ENCODE assay signal across 34 cellular contexts in genomic region chr19:6683971-6684370, GRCh38. TPM values are rescaled to one million over a fixed set of nuclear protein-coding genes. Genes with fewer than 3 reads are reported as not detected.
"Had no signal": no experiment of that assay in that cellular context is flagged by ENCODE, and none has a peak within 500 bp of the region (broad histone marks: within the 10 kb centered on the region; RNA-seq: fewer than 3 reads in every experiment).

No MANE protein-coding gene starts in this region.

- H3K27ac Mint-ChIP-seq: activated naive CD4-positive, alpha-beta T cell treated with anti-CD3 and anti-CD28 coated beads for 36 hours; activated T-cell treated with anti-CD3 and anti-CD28 coated beads, Interleukin-2, amount 50 U/mL, for 24 hours; memory B cell; naive thymus-derived CD4-positive, alpha-beta T cell; progenitor cell of endocrine pancreas; stimulated activated naive B cell treated with anti-CD40 and anti-IgM and Interleukin-4, amounts not matched to agents 10 μg/mL and 1 μg/mL and 100 μg/mL, for 72 hours; T-helper 1 cell treated with Interleukin-12 subunit alpha and Interleukin-12 subunit beta and Interleukin-4 antibody, amounts not matched to agents 30 μg/mL and 1 μg/mL, for 36 hours had no signal

- H3K27me3 Mint-ChIP-seq: activated T-cell treated with anti-CD3 and anti-CD28 coated beads, Interleukin-2, amount 50 U/mL, for 24 hours; effector memory CD8-positive, alpha-beta T cell had no signal

- H3K4me1 ChIP-seq: gastrocnemius medialis, testis, transverse colon had no signal

- H2AFZ ChIP-seq: hepatocyte had no signal

- H3K9ac ChIP-seq: SK-N-SH had no signal

- H3K4me3 ChIP-seq: gastrocnemius medialis, hepatocyte, ovary, skin epidermis, testis, transverse colon had no signal

- H3K36me3 ChIP-seq: gastrocnemius medialis, transverse colon had no signal

- FAIRE-seq: keratinocyte, TTC549, urothelium cell line had no signal

- H3K36me3 Mint-ChIP-seq: stimulated activated naive B cell treated with anti-CD40 and anti-IgM and Interleukin-4, amounts not matched to agents 10 μg/mL and 1 μg/mL and 100 μg/mL, for 72 hours had no signal

- H3K79me2 ChIP-seq: hepatocyte had no signal

- H3K4me2 ChIP-seq: hepatocyte, SK-N-SH had no signal

- H3K27me3 ChIP-seq: gastrocnemius medialis, hepatocyte, ovary, testis, transverse colon had no signal

- DNase-seq: activated CD4-positive, CD25-positive, alpha-beta regulatory T cell treated with anti-CD3 and anti-CD28 coated beads, Interleukin-2, amount 50 U/mL, for 72 hours; activated CD8-positive, alpha-beta memory T cell treated with anti-CD3 and anti-CD28 coated beads, Interleukin-2, amount 50 U/mL, for 4 hours; activated effector memory CD4-positive, alpha-beta T cell treated with Interleukin-2 at 50 U/mL for 16 hours; activated naive CD4-positive, alpha-beta T cell treated with anti-CD3 and anti-CD28 coated beads for 36 hours; activated T-cell treated with anti-CD3 and anti-CD28 coated beads, Interleukin-2, amount 50 U/mL, for 24 hours; amygdala; caudate nucleus; cortex of kidney; effector memory CD8-positive, alpha-beta T cell; erythroblast; gastrocnemius medialis; glutamatergic neuron; left colon; midbrain; naive thymus-derived CD4-positive, alpha-beta T cell; ovary; SK-N-SH; stimulated activated CD4-positive, alpha-beta T cell treated with anti-CD3 and anti-CD28 coated beads, Interleukin-4, amount 100 ng/mL, for 24 hours; stimulated activated naive B cell treated with anti-CD40 and anti-IgM and Interleukin-4, amounts not matched to agents 10 μg/mL and 1 μg/mL and 100 μg/mL, for 72 hours; SW 1271; T-helper 9 cell; testis; transverse colon had no signal

- ATAC-seq: effector memory CD8-positive, alpha-beta T cell; gastrocnemius medialis; left colon; naive thymus-derived CD4-positive, alpha-beta T cell; sciatic nerve; stimulated activated naive B cell treated with anti-CD40 and anti-IgM and Interleukin-4, amounts not matched to agents 10 μg/mL and 1 μg/mL and 100 μg/mL, for 72 hours had no signal

- H3K27ac ChIP-seq: gastrocnemius medialis, hepatocyte, ovary, skin epidermis, testis, transverse colon had no signal

- H3K4me3 Mint-ChIP-seq: activated naive CD4-positive, alpha-beta T cell treated with anti-CD3 and anti-CD28 coated beads for 36 hours; activated T-cell treated with anti-CD3 and anti-CD28 coated beads, Interleukin-2, amount 50 U/mL, for 24 hours; effector memory CD8-positive, alpha-beta T cell; memory B cell; naive thymus-derived CD4-positive, alpha-beta T cell; stimulated activated naive B cell treated with anti-CD40 and anti-IgM and Interleukin-4, amounts not matched to agents 10 μg/mL and 1 μg/mL and 100 μg/mL, for 72 hours; T-helper 1 cell treated with Interleukin-12 subunit alpha and Interleukin-12 subunit beta and Interleukin-4 antibody, amounts not matched to agents 30 μg/mL and 1 μg/mL, for 36 hours had no signal

- H3K9me3 ChIP-seq: gastrocnemius medialis, SK-N-SH, testis, transverse colon had no signal

RNA-seq across cellular contexts. Expression of gene TNFSF14, which starts 14.0 kb away (rescaled TPM):
- total RNA-seq: chondrocyte, gastrocnemius medialis, progenitor cell of endocrine pancreas had no signal
- polyA plus RNA-seq: keratinocyte, neural cell, SK-N-SH had no signal

RNA-seq across cellular contexts. Expression of gene C3, which starts 36.5 kb away (rescaled TPM):
- polyA plus RNA-seq: naive thymus-derived CD4-positive, alpha-beta T cell; neural cell had no signal
